ENCODE assay signal across 10 cellular contexts in genomic region chr16:85360323-85361277, GRCh38.
DNase-seq lines count a peak whose midpoint lies in the region; ATAC-seq, FAIRE-seq and TF ChIP-seq lines count a peak whose summit lies in the region.
"Had no signal": no experiment of that assay in that cellular context is flagged by ENCODE, and none has a peak within 500 bp of the region (broad histone marks: within the 10 kb centered on the region; RNA-seq: fewer than 3 reads in every experiment).

No MANE protein-coding gene starts in this region.

- intact Hi-C loops in activated naive CD4-positive, alpha-beta T cell treated with anti-CD3 and anti-CD28 coated beads for 36 hours (cut with micrococcal nuclease), result no loop called here
- intact Hi-C loops in upper lobe of right lung (cut with DNase I), result no loop called here

- no peaks in the 10 kb centered on the region for H3K79me2 ChIP-seq in keratinocyte (ENCODE audit: control insufficient read depth, insufficient read depth, low read length)

- FAIRE-seq in keratinocyte (lab: Jason Lieb, UNC), result peak; percentile 9

- no peak overlapping the region for H2AFZ ChIP-seq in keratinocyte (ENCODE audit: control insufficient read depth, low read length)

- H3K27me3 Mint-ChIP-seq in activated naive CD4-positive, alpha-beta T cell treated with anti-CD3 and anti-CD28 coated beads for 36 hours (ENCODE audit: low read depth), result peaks cover 6% of the 10 kb centered on the region

- H3K4me1 ChIP-seq in keratinocyte (ENCODE audit: control insufficient read depth, extremely low read depth, insufficient read depth, low read length) (peaks cover 41% of the 10 kb centered on the region), upper lobe of right lung (peaks cover 3% of the 10 kb centered on the region)

- H3K9me3 ChIP-seq in keratinocyte (ENCODE audit: control insufficient read depth, low read depth, low read length) (no peaks in the 10 kb centered on the region), upper lobe of right lung (no peaks in the 10 kb centered on the region)

- TF ChIP-seq CTCF in keratinocyte (optimal IDR thresholded peaks at IDR 0.05 in 1 of 3, IDR thresholded peaks at IDR 0.05 in 1 of 3, conservative IDR thresholded peaks at IDR 0.05 in 1 of 3; ENCODE audit: extremely low read depth in 1 of 3, insufficient read depth in 2 of 3, low read length in 3 of 3) (no peak), upper lobe of right lung (IDR thresholded peaks at IDR 0.05) (no peak)

- peak; percentile 44 for ATAC-seq in upper lobe of right lung
- ATAC-seq in HG02610 (IDR thresholded peaks at IDR 0.05; ENCODE audit: unreplicated experiment), result no peak
- no peak for ATAC-seq in HG03045 (IDR thresholded peaks at IDR 0.05; ENCODE audit: unreplicated experiment)

- peak overlapping the region; percentile 42 for H3K9ac ChIP-seq in keratinocyte (ENCODE audit: control insufficient read depth, extremely low read depth, insufficient read depth, low read length)

- dilution Hi-C loops in keratinocyte (cut with MboI; ENCODE audit: extremely low pct_ligation_motif_present, low sequenced_read_pairs), result no loop called here

- H3K4me2 ChIP-seq in keratinocyte (ENCODE audit: control insufficient read depth, extremely low read depth, insufficient read depth, low read depth, low read length), result peak overlapping the region; percentile 65

- peak overlapping the region; percentile 2 for H3K27ac ChIP-seq in keratinocyte (ENCODE audit: control insufficient read depth, insufficient read depth, low read length)
- no peak overlapping the region for H3K27ac ChIP-seq in upper lobe of right lung

- no peaks in the 10 kb centered on the region for H3K9me3 Mint-ChIP-seq in activated naive CD4-positive, alpha-beta T cell treated with anti-CD3 and anti-CD28 coated beads for 36 hours

- H3K4me3 Mint-ChIP-seq in activated naive CD4-positive, alpha-beta T cell treated with anti-CD3 and anti-CD28 coated beads for 36 hours, result no peak overlapping the region

- no peaks in the 10 kb centered on the region for H3K36me3 Mint-ChIP-seq in activated naive CD4-positive, alpha-beta T cell treated with anti-CD3 and anti-CD28 coated beads for 36 hours (ENCODE audit: low read depth)

- no peak overlapping the region for H3K27ac Mint-ChIP-seq in activated naive CD4-positive, alpha-beta T cell treated with anti-CD3 and anti-CD28 coated beads for 36 hours

- peaks cover 6% of the 10 kb centered on the region for H4K20me1 ChIP-seq in keratinocyte (ENCODE audit: control insufficient read depth, extremely low read depth, insufficient read depth, low read length)

- H3K4me3 ChIP-seq in keratinocyte (ENCODE audit: control insufficient read depth in 2 of 3, extremely low read depth in 1 of 3, insufficient read depth in 2 of 3, low read depth in 1 of 3, low read length in 3 of 3), result no peak overlapping the region
- no peak overlapping the region for H3K4me3 ChIP-seq in upper lobe of right lung

- CTCF ChIA-PET in activated naive CD4-positive, alpha-beta T cell treated with anti-CD3 and anti-CD28 coated beads for 36 hours (lab: Charles Lee), result no interaction called here

- H3K9me1 ChIP-seq in keratinocyte (ENCODE audit: control insufficient read depth, extremely low read depth, insufficient read depth, low read length), result no peaks in the 10 kb centered on the region

- no peaks in the 10 kb centered on the region for H3K36me3 ChIP-seq in keratinocyte (ENCODE audit: control insufficient read depth in 2 of 2, extremely low read depth in 1 of 2, insufficient read depth in 2 of 2, low read length in 2 of 2)
- no peaks in the 10 kb centered on the region for H3K36me3 ChIP-seq in upper lobe of right lung

- H3K27me3 ChIP-seq in keratinocyte (ENCODE audit: control insufficient read depth, extremely low read depth, insufficient read depth, low read length) (peaks cover 3% of the 10 kb centered on the region), upper lobe of right lung (no peaks in the 10 kb centered on the region)

- no peaks in the 10 kb centered on the region for H3K4me1 Mint-ChIP-seq in activated naive CD4-positive, alpha-beta T cell treated with anti-CD3 and anti-CD28 coated beads for 36 hours (ENCODE audit: low read depth)

- DNase-seq in activated naive CD4-positive, alpha-beta T cell treated with anti-CD3 and anti-CD28 coated beads for 36 hours, result peak; percentile 53
- no peak for DNase-seq in activated naive CD4-positive, alpha-beta T cell treated with anti-CD3 and anti-CD28 coated beads, Interleukin-2, amount 50 U/mL, for 16 hours
- DNase-seq in NCI-H748 treated with DMSO at 0.1 percent for 48 hours (lab: John Stamatoyannopoulos, UW) (peak; percentile 86), keratinocyte (ENCODE audit: low read depth, low spot score) (peak; percentile 85), upper lobe of right lung (peak; percentile 79), AG08395 (ENCODE audit: low spot score) (no peak)
- DNase-seq: foreskin fibroblast; stimulated activated naive CD4-positive, alpha-beta T cell had no signal

Comparison
In these comparisons a context has a peak if more than half of its experiments do, and no peak if none do; other contexts are left out.
1. DNase-seq: peak in activated naive CD4-positive, alpha-beta T cell treated with anti-CD3 and anti-CD28 coated beads for 36 hours (single experiment), NCI-H748 treated with DMSO at 0.1 percent for 48 hours (single experiment), keratinocyte (single experiment) and upper lobe of right lung (single experiment); none in activated naive CD4-positive, alpha-beta T cell treated with anti-CD3 and anti-CD28 coated beads, Interleukin-2, amount 50 U/mL, for 16 hours (single experiment) and AG08395 (single experiment).